Comparison of ENCODE assay signal across 8 cellular contexts in the genomic region with DNA sequence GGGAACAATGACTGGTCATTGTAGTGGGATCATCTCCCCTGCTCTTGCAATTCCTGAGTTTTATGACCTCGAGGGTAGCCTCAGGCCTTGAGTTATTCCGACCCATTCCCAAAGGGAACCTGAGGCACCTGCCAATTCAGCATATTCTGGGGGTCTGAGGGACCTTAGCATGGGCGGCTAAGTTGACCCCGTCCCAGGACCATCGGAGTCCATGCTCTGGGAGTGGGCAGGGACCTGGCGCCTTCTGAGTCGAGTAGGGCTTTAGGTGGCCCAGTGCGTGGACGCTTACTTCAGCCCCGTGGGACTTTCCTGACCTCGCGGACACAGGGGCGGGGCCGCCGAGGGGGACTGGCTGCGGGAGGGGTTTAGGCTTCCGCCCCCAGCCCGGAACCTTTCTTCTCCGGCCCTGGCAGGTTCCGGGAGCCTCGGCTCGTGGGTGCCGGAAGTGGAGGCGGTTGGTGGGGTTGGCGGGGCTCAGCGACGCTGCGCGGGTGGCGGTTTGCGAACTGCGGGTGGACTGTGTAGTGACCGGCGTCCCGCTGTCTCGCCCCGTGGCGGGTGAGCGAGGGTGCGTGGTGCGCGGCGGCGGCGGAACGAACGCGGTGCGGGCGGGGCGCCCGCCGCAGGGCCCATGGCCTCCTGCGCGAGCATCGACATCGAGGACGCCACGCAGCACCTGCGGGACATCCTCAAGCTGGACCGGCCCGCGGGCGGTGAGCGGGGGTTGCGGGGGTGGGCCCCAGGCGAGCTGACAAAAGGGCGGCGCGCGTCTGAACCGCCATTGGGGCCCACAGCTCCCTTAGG.
DNase-seq lines count a peak whose midpoint lies in the region; ATAC-seq and TF ChIP-seq lines count a peak whose summit lies in the region.

Gene EDC4, plus strand, starts transcription at position 422 of the 804 bp plus-strand sequence. Its CDS starts 210 bp downstream, at position 632.

- TF ChIP-seq CTCF in OCI-LY1 (IDR thresholded peaks at IDR 0.05; ENCODE audit: low read length): no peak

- H3K4me1 ChIP-seq in OCI-LY1 (ENCODE audit: insufficient read depth, low read length, severe bottlenecking): peaks cover 23% of the 10 kb centered on the region

- H3K9me2 ChIP-seq in OCI-LY1 (ENCODE audit: low read depth, low read length): no peaks in the 10 kb centered on the region

- ATAC-seq in GM18909 (IDR thresholded peaks at IDR 0.05; ENCODE audit: poor library complexity, unreplicated experiment) (peak; percentile 81), HG03175 (IDR thresholded peaks at IDR 0.05; ENCODE audit: unreplicated experiment) (peak; percentile 77)

- H4K20me1 ChIP-seq in OCI-LY1 (ENCODE audit: insufficient read depth, low read length): no peaks in the 10 kb centered on the region

- peak; percentile 50 to 57 for DNase-seq in AML-193 (lab: John Stamatoyannopoulos, UW)
- peak; percentile 87 for DNase-seq in activated T-cell treated with anti-CD3 and anti-CD28 coated beads for 24 hours (ENCODE audit: low read depth)
- DNase-seq in epidermal melanocyte (ENCODE audit: insufficient read length, low spot score): peak; percentile 90
- DNase-seq in middle frontal gyrus (ENCODE audit: extremely low spot score, low spot score): peak; percentile 67
- peak; percentile 77 to 79 for DNase-seq in stimulated activated CD8-positive, alpha-beta memory T cell treated with anti-CD3 and anti-CD28 coated beads, Interleukin-2, amount 100 ng/mL, for 1 hour (ENCODE audit: low read depth in 2 of 2)

- H3K36me3 ChIP-seq in OCI-LY1 (ENCODE audit: insufficient read depth, low read length): peaks cover 55% of the 10 kb centered on the region

- no peaks in the 10 kb centered on the region for H3K27me3 ChIP-seq in OCI-LY1 (ENCODE audit: insufficient read depth, low read length)

- H3K27ac ChIP-seq in OCI-LY1 (ENCODE audit: low read depth, low read length, poor library complexity, severe bottlenecking): peak within 1 kb of the TSS; percentile 65

- H3K9me3 ChIP-seq in OCI-LY1 (ENCODE audit: low read length): no peaks in the 10 kb centered on the region

- peak within 1 kb of the TSS; percentile 91 for H3K4me2 ChIP-seq in OCI-LY1 (ENCODE audit: low read length)

- H2AFZ ChIP-seq in OCI-LY1 (ENCODE audit: low read length): no peak within 1 kb of the TSS

- H3K79me2 ChIP-seq in OCI-LY1 (ENCODE audit: insufficient read depth, low read length): peaks cover 27% of the 10 kb centered on the region

- H3K9ac ChIP-seq in OCI-LY1 (ENCODE audit: low read length): peak within 1 kb of the TSS; percentile 93

- no peaks in the 10 kb centered on the region for H3F3A ChIP-seq in OCI-LY1 (ENCODE audit: insufficient read depth, low read length)

- peak within 1 kb of the TSS; percentile 99 for H3K4me3 ChIP-seq in OCI-LY1 (ENCODE audit: low read depth, low read length, poor library complexity, severe bottlenecking)

Comparison
In these comparisons a context has a peak if more than half of its experiments do, and no peak if none do; other contexts are left out.
1. Peak in every context shown above with its lines: DNase-seq, ATAC-seq, H3K4me3 ChIP-seq and H3K27ac ChIP-seq.